ENCODE assay signal across 10 cellular contexts in genomic region chr3:115341208-115341607, GRCh38.
DNase-seq lines count a peak whose midpoint lies in the region; ATAC-seq and TF ChIP-seq lines count a peak whose summit lies in the region.
"Had no signal": no experiment of that assay in that cellular context is flagged by ENCODE, and none has a peak within 500 bp of the region (broad histone marks: within the 10 kb centered on the region; RNA-seq: fewer than 3 reads in every experiment).

No MANE protein-coding gene starts in this region.

- no peak overlapping the region for H3K9ac ChIP-seq in mesendoderm (ENCODE audit: low read length)

- H3K56ac ChIP-seq in mesendoderm (ENCODE audit: low read length) = no peak overlapping the region

- H4K5ac ChIP-seq in mesendoderm (ENCODE audit: low read length) = no peak overlapping the region

- H3K36me3 ChIP-seq in mesendoderm (ENCODE audit: control insufficient read depth, insufficient read depth, low read length) = no peaks in the 10 kb centered on the region

- no peak overlapping the region for H3K18ac ChIP-seq in mesendoderm (ENCODE audit: low read length)

- no peak overlapping the region for H3K23ac ChIP-seq in mesendoderm (ENCODE audit: low read length)

- no peak overlapping the region for H3K4ac ChIP-seq in mesendoderm (ENCODE audit: low read depth, low read length)

- H3K4me3 ChIP-seq in cardiac fibroblast (replicated peaks in 1 of 2; ENCODE audit: low read depth in 2 of 2, low read length in 2 of 2) (no peak overlapping the region), mesendoderm (ENCODE audit: low read length) (no peak overlapping the region)
- H3K4me3 ChIP-seq: lung had no signal

- intact Hi-C loops in Right ventricle myocardium inferior (cut with DNase I) = no loop called here

- H3K79me1 ChIP-seq in mesendoderm (ENCODE audit: low read length) = no peaks in the 10 kb centered on the region

- H2BK120ac ChIP-seq in mesendoderm (ENCODE audit: low read depth, low read length) = no peak overlapping the region

- no peaks in the 10 kb centered on the region for H3K79me2 ChIP-seq in mesendoderm (ENCODE audit: control insufficient read depth, insufficient read depth, low read length)

- no CpG with 5 or more reads among the region's 1 CpG for WGBS in mesendoderm (ENCODE audit: extremely low coverage, insufficient coverage, low lambda C conversion rate)

- H4K8ac ChIP-seq in mesendoderm (ENCODE audit: low read depth, low read length) = no peak overlapping the region

- ATAC-seq in GM18868 (IDR thresholded peaks at IDR 0.05; ENCODE audit: unreplicated experiment) = peak; percentile 45
- no peak for ATAC-seq in HG02938 (IDR thresholded peaks at IDR 0.05; ENCODE audit: unreplicated experiment)
- ATAC-seq in Right ventricle myocardium inferior = no peak

- no peak for TF ChIP-seq CTCF in cardiac fibroblast (IDR thresholded peaks at IDR 0.05; ENCODE audit: low read depth, low read length)

- H3K27me3 ChIP-seq in mesendoderm (ENCODE audit: insufficient read depth, low read length, poor library complexity) = no peaks in the 10 kb centered on the region

- no peak overlapping the region for H2BK5ac ChIP-seq in mesendoderm (ENCODE audit: low read length)

- no peak overlapping the region for H3K4me2 ChIP-seq in mesendoderm (ENCODE audit: low read length)

- no peak overlapping the region for H3K27ac ChIP-seq in mesendoderm (ENCODE audit: low read depth, low read length)

- H3K4me1 ChIP-seq in mesendoderm (ENCODE audit: control insufficient read depth, low read depth, low read length) = no peaks in the 10 kb centered on the region

- DNase-seq in MV-4-11 (lab: John Stamatoyannopoulos, UW) (peak; percentile 34), cardiac fibroblast (ENCODE audit: low read depth in 2 of 2) (peak; percentile 54 to 76), putamen (ENCODE audit: low spot score) (peak; percentile 8), Right ventricle myocardium inferior (ENCODE audit: missing footprints) (no peak), mesendoderm (no peak)
- DNase-seq: activated gamma-delta T cell treated with Interleukin-2 at 50 U/mL for 16 hours, KBM-7 had no signal

- H2BK15ac ChIP-seq in mesendoderm (replicated peaks; ENCODE audit: low read depth) = no peak overlapping the region

- H2AK5ac ChIP-seq in mesendoderm (ENCODE audit: low read length) = no peak overlapping the region

Comparison
In these comparisons a context has a peak if more than half of its experiments do, and no peak if none do; other contexts are left out.
1. DNase-seq: peak in MV-4-11 (single experiment), cardiac fibroblast (2 of 2) and putamen (single experiment); none in Right ventricle myocardium inferior (single experiment) and mesendoderm (single experiment).